1 cellular context compared by ENCODE assay signal in the genomic region with DNA sequence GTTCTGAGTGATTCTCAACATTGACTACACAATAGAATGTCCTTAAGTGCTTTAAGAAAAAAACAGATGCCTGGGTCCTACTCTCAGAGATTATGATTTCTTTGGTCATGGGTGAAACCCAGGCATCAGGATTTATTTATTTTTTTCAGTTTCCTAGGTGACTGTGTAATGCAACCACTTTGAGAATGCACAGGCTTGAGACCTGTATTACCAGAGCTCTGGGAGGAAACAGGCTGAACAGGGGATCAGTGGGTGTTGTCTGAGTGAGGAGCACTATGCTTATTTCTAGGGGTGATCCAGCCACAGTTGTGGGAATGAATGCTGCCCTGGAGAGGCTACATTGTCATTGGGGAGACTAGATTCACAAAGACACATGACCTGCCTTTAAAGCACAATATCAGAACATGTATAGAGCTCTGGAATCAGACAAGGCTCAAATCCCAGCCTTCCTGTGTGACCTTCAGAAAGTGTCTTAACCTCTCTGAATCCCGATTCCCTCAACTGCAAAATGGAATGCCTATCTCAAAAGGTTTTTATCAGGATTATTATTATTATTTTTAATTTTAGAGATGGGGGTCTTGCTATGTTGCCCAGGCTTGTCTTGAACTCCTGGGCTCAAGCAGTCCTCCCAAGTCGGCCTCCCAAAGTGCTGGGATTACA.
TF ChIP-seq lines count a peak whose summit lies in the region.

No MANE protein-coding gene starts in this region.

TF ChIP-seq in K562, 482 proteins besides CTCF, POLR2A, EP300 and RAD21 (continued from another document):
- TF ChIP-seq, protein P1, sequence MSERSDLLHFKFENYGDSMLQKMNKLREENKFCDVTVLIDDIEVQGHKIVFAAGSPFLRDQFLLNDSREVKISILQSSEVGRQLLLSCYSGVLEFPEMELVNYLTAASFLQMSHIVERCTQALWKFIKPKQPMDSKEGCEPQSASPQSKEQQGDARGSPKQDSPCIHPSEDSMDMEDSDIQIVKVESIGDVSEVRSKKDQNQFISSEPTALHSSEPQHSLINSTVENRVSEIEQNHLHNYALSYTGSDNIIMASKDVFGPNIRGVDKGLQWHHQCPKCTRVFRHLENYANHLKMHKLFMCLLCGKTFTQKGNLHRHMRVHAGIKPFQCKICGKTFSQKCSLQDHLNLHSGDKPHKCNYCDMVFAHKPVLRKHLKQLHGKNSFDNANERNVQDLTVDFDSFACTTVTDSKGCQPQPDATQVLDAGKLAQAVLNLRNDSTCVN (CRISPR knock-in tag; IDR thresholded peaks at IDR 0.05), result no peak
- TF ChIP-seq ADNP (tag; IDR thresholded peaks at IDR 0.05) (0 out of 2 replicates have a peak, but pooled peaks have one; percentile 64), CBFA2T3 (IDR thresholded peaks at IDR 0.05) (peak; percentile 42), TEAD1 (CRISPR knock-in tag; IDR thresholded peaks at IDR 0.05) (no peak), CCNT2 (IDR thresholded peaks at IDR 0.05; ENCODE audit: borderline replicate concordance, extremely low read depth, insufficient read length, low read depth, low read length) (no peak)
